11 cellular contexts compared by ENCODE assay signal in genomic region chr7:151689196-151689971, GRCh38.
A peak's percentile ranks its signal among the peaks of the same experiment; 100 is the strongest.
DNase-seq lines count a peak whose midpoint lies in the region; ATAC-seq and TF ChIP-seq lines count a peak whose summit lies in the region.
"Had no signal": no experiment of that assay in that cellular context is flagged by ENCODE, and none has a peak within 500 bp of the region (broad histone marks: within the 10 kb centered on the region; RNA-seq: fewer than 3 reads in every experiment).

No MANE protein-coding gene starts in this region.

- POLR2A ChIA-PET in HEK293T (lab: Yijun Ruan, JAX) = interaction anchor here (1.4 kb wide), 1 partner anchor 57 kb away, joined by 4 read pairs; no protein-coding TSS in a partner anchor

- H3K27me3 Mint-ChIP-seq in endothelial cell (ENCODE audit: unreplicated experiment) = no peaks in the 10 kb centered on the region
- peaks cover 8% of the 10 kb centered on the region for H3K27me3 Mint-ChIP-seq in nephron progenitor cell (ENCODE audit: low read depth, poor library complexity)
- H3K27me3 Mint-ChIP-seq: CD4-positive, alpha-beta memory T cell; stimulated activated naive CD8-positive, alpha-beta T cell treated with anti-CD3 and anti-CD28 coated beads, Interleukin-15, Interleukin-2, amounts not matched to agents 100 ng/mL and 50 ng/mL, for 24 hours had no signal

- no peak for TF ChIP-seq CTCF in endothelial cell (IDR thresholded peaks at IDR 0.05; ENCODE audit: unreplicated experiment)
- no peak for TF ChIP-seq CTCF in nephron progenitor cell (IDR thresholded peaks at IDR 0.05)

- DNase-seq in DMS79 treated with DMSO at 0.1 percent for 48 hours (lab: John Stamatoyannopoulos, UW) = peak; percentile 82
- peak; percentile 46 for DNase-seq in NCI-H2196 treated with DMSO at 0.1 percent for 48 hours (lab: John Stamatoyannopoulos, UW; ENCODE audit: unreplicated experiment)
- no peak for DNase-seq in endothelial cell (ENCODE audit: low spot score)
- DNase-seq in nephron progenitor cell = no peak
- no peak for DNase-seq in NOMO-1 treated with DMSO at 0.1 percent for 48 hours (lab: John Stamatoyannopoulos, UW; ENCODE audit: unreplicated experiment)
- DNase-seq in HEK293T (ENCODE audit: extremely low spot score) = no peak
- DNase-seq in AG08395 (ENCODE audit: low spot score) = no peak
- DNase-seq: CD4-positive, alpha-beta memory T cell; SW 1271 had no signal

- H3K4me1 Mint-ChIP-seq in endothelial cell (ENCODE audit: unreplicated experiment) (peaks cover 25% of the 10 kb centered on the region), nephron progenitor cell (peaks cover 56% of the 10 kb centered on the region)

- CTCF ChIA-PET in HEK293T (lab: Yijun Ruan, JAX) = interaction anchor here (0.6 to 1.3 kb wide), 4 partner anchors 7 to 65 kb away, joined by 3 to 5 read pairs (median 4); no protein-coding TSS in a partner anchor

- no peak for ATAC-seq in GM18520 (IDR thresholded peaks at IDR 0.05; ENCODE audit: unreplicated experiment)

- H3K4me3 Mint-ChIP-seq in endothelial cell (ENCODE audit: unreplicated experiment) (no peak overlapping the region), nephron progenitor cell (no peak overlapping the region)
- H3K4me3 Mint-ChIP-seq: CD4-positive, alpha-beta memory T cell; stimulated activated naive CD8-positive, alpha-beta T cell treated with anti-CD3 and anti-CD28 coated beads, Interleukin-15, Interleukin-2, amounts not matched to agents 100 ng/mL and 50 ng/mL, for 24 hours had no signal

- H3K9me3 Mint-ChIP-seq in endothelial cell (ENCODE audit: unreplicated experiment) (no peaks in the 10 kb centered on the region), nephron progenitor cell (no peaks in the 10 kb centered on the region)
- H3K9me3 Mint-ChIP-seq: CD4-positive, alpha-beta memory T cell; stimulated activated naive CD8-positive, alpha-beta T cell treated with anti-CD3 and anti-CD28 coated beads, Interleukin-15, Interleukin-2, amounts not matched to agents 100 ng/mL and 50 ng/mL, for 24 hours had no signal

- H3K27ac Mint-ChIP-seq in endothelial cell (ENCODE audit: unreplicated experiment) (peak overlapping the region; percentile 42), nephron progenitor cell (peak overlapping the region; percentile 15)
- H3K27ac Mint-ChIP-seq: CD4-positive, alpha-beta memory T cell; stimulated activated naive CD8-positive, alpha-beta T cell treated with anti-CD3 and anti-CD28 coated beads, Interleukin-15, Interleukin-2, amounts not matched to agents 100 ng/mL and 50 ng/mL, for 24 hours had no signal

- H3K36me3 Mint-ChIP-seq in endothelial cell (ENCODE audit: low read depth, unreplicated experiment) = no peaks in the 10 kb centered on the region
- no peaks in the 10 kb centered on the region for H3K36me3 Mint-ChIP-seq in nephron progenitor cell (ENCODE audit: low read depth)

TF ChIP-seq in HEK293T, 16 proteins besides CTCF, POLR2A, EP300 and RAD21:
- TF ChIP-seq BHLHE40 (IDR thresholded peaks at IDR 0.05; ENCODE audit: borderline replicate concordance) = no peak
- TF ChIP-seq ZNF384 (IDR thresholded peaks at IDR 0.05) = no peak

Comparison
In these comparisons a context has a peak if more than half of its experiments do, and no peak if none do; other contexts are left out.
1. DNase-seq: peak in DMS79 treated with DMSO at 0.1 percent for 48 hours (single experiment) and NCI-H2196 treated with DMSO at 0.1 percent for 48 hours (single experiment); none in endothelial cell (single experiment), nephron progenitor cell (single experiment), NOMO-1 treated with DMSO at 0.1 percent for 48 hours (single experiment), HEK293T (single experiment) and AG08395 (single experiment).